In genomic region chr19:16334421-16334820, GRCh38 we compare ENCODE assay signal across 13 cellular contexts.
"Had no signal": no experiment of that assay in that cellular context is flagged by ENCODE, and none has a peak within 500 bp of the region (broad histone marks: within the 10 kb centered on the region; RNA-seq: fewer than 3 reads in every experiment).

No MANE protein-coding gene starts in this region.

- H3K27ac Mint-ChIP-seq: mesothelial cell of epicardium had no signal

- H3K9me3 Mint-ChIP-seq: mesothelial cell of epicardium had no signal

- H3K27ac ChIP-seq: adrenal gland, esophagus muscularis mucosa, transverse colon, vagina had no signal

- H3K4me3 ChIP-seq: adrenal gland, esophagus muscularis mucosa, transverse colon, vagina had no signal

- H3K36me3 ChIP-seq: adrenal gland, esophagus muscularis mucosa, transverse colon, vagina had no signal

- H3K36me3 Mint-ChIP-seq: mesothelial cell of epicardium had no signal

- H3K27me3 ChIP-seq: adrenal gland, esophagus muscularis mucosa, transverse colon, vagina had no signal

- H3K4me3 Mint-ChIP-seq: mesothelial cell of epicardium had no signal

- H3K9me3 ChIP-seq: adrenal gland, esophagus muscularis mucosa, transverse colon, vagina had no signal

- ATAC-seq: activated CD4-positive, CD25-positive, alpha-beta regulatory T cell treated with anti-CD3 and anti-CD28 coated beads, Interleukin-2, amount 50 U/mL, for 24 hours had no signal

- DNase-seq: activated CD4-positive, alpha-beta T cell treated with anti-CD3 and anti-CD28 coated beads, Interleukin-2, amount 50 U/mL, for 4 hours; activated effector memory CD4-positive, alpha-beta T cell treated with Interleukin-2 at 50 U/mL for 16 hours; activated naive CD4-positive, alpha-beta T cell treated with anti-CD3 and anti-CD28 coated beads, Interleukin-2, amount 50 U/mL, for 16 hours; adrenal gland; foreskin fibroblast; stimulated activated CD4-positive, alpha-beta T cell treated with anti-CD3 and anti-CD28 coated beads, Interleukin-2, amount 100 ng/mL, for 48 hours; stimulated activated naive CD4-positive, alpha-beta T cell; substantia nigra; transverse colon had no signal
